8 cellular contexts compared by ENCODE assay signal in the genomic region with DNA sequence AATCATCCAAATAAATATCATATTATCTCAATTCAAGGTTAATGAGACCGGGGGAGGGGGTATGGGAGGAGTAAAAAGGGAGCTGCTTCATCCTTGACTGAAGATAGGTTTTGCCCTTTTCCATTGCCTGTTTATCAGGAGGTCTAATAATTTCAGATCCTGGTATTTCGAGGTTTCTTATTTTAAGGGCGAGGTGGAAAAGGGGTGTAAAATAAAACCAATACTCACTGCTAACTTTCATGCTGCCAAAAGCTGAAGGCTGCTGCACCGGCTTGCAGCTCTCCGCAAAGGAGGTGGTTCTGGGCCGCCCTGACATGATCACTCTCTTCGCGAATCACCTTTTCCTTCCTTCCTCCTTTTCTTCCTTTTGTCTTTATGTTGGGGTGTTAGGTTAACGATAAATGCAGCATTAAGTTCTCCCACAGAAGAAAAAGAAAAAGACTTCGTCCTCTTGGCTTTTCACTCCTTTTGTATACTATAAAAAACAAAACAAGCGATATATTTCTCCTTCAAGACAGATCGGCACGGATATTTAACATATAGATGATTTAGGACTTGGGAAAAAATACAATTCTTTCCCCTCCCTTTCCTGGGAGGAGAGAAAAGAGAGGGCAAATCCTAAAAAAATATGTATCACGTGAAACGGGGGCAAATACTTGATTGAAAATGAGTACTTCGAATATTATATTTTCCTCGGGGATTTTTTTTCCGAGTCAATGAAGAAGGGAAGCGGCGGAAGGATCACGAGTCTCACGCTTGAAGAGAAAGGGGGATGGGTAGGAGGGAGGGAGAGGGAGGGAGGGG. TPM values are rescaled to one million over a fixed set of nuclear protein-coding genes. Genes with fewer than 3 reads are reported as not detected.
DNase-seq lines count a peak whose midpoint lies in the region; ATAC-seq, FAIRE-seq and TF ChIP-seq lines count a peak whose summit lies in the region.

No MANE protein-coding gene starts in this region.

- no peak for ATAC-seq in GM18511 (IDR thresholded peaks at IDR 0.05; ENCODE audit: unreplicated experiment)
- no peak for ATAC-seq in omental fat pad (ENCODE audit: low FRiP score)

- DNase-seq in AG09319 (ENCODE audit: extremely low read depth, low read depth) (peak; percentile 75), GM12891 (ENCODE audit: insufficient read length, low spot score) (no peak), choroid plexus epithelial cell (ENCODE audit: low read depth) (peak; percentile 92), medulla oblongata (ENCODE audit: extremely low spot score) (peak; percentile 84), thyroid gland (peak; percentile 19 to 77), omental fat pad (ENCODE audit: low spot score) (no peak)

- no peak for TF ChIP-seq CTCF in AG09319 (IDR thresholded peaks at IDR 0.05; ENCODE audit: low read depth, low read length)
- TF ChIP-seq CTCF in choroid plexus epithelial cell (conservative IDR thresholded peaks at IDR 0.05; ENCODE audit: low read depth, low read length): no peak
- no peak for TF ChIP-seq CTCF in thyroid gland (IDR thresholded peaks at IDR 0.05)
- TF ChIP-seq CTCF in omental fat pad (IDR thresholded peaks at IDR 0.05): no peak

- intact Hi-C loops in thyroid gland (cut with DNase I): no loop called here

- peak; percentile 81 for FAIRE-seq in GM12891 (lab: Jason Lieb, UNC)

- H3K9me3 ChIP-seq in thyroid gland: no peaks in the 10 kb centered on the region

- no peaks in the 10 kb centered on the region for H3K36me3 ChIP-seq in thyroid gland

- H3K27me3 ChIP-seq in thyroid gland: no peaks in the 10 kb centered on the region

- WGBS in thyroid gland, 2 donors: 0 to 1% methylated on average over 22 of the region's 22 CpGs

- peak overlapping the region; percentile 85 to 99 (median 98) for H3K27ac ChIP-seq in thyroid gland

- no peak for TF ChIP-seq POLR2A in GM12891 (IDR thresholded peaks at IDR 0.05; ENCODE audit: low read depth, low read length)
- TF ChIP-seq POLR2A in thyroid gland (IDR thresholded peaks at IDR 0.05): no peak

- peak overlapping the region; percentile 85 for H3K4me3 ChIP-seq in choroid plexus epithelial cell (ENCODE audit: low read depth, low read length)
- peak overlapping the region; percentile 16 to 94 (median 81) for H3K4me3 ChIP-seq in thyroid gland (replicated peaks in 1 of 3)

- H3K4me1 ChIP-seq in thyroid gland: peaks cover 19 to 29% of the 10 kb centered on the region in 2 donors

TF ChIP-seq in GM12891, 5 proteins besides CTCF, POLR2A, EP300 and RAD21:
- no peak for TF ChIP-seq SPI1 (IDR thresholded peaks at IDR 0.05; ENCODE audit: low read depth, low read length)
- TF ChIP-seq POLR2AphosphoS5 (IDR thresholded peaks at IDR 0.05; ENCODE audit: low read depth, low read length): no peak
- no peak for TF ChIP-seq POU2F2 (IDR thresholded peaks at IDR 0.05; ENCODE audit: low read depth, low read length)
- no peak for TF ChIP-seq TAF1 (IDR thresholded peaks at IDR 0.05; ENCODE audit: low read depth, low read length)
- TF ChIP-seq PAX5 (IDR thresholded peaks at IDR 0.05; ENCODE audit: insufficient read depth, low read length, severe bottlenecking): no peak

TF ChIP-seq in PFSK-1, 5 proteins besides CTCF, POLR2A, EP300 and RAD21:
- TF ChIP-seq POLR2AphosphoS5 (IDR thresholded peaks at IDR 0.05; ENCODE audit: low read depth, low read length) (no peak), SIN3A (IDR thresholded peaks at IDR 0.05; ENCODE audit: borderline replicate concordance, insufficient read depth, low read length) (0 out of 2 replicates have a peak, but pooled peaks have one; percentile 15), TAF1 (IDR thresholded peaks at IDR 0.05; ENCODE audit: borderline replicate concordance, insufficient read depth, low read length) (no peak), FOXP2 (optimal IDR thresholded peaks at IDR 0.05; ENCODE audit: borderline replicate concordance, extremely low read depth, extremely low read length, insufficient read depth) (no peak)
- TF ChIP-seq, protein P1, sequence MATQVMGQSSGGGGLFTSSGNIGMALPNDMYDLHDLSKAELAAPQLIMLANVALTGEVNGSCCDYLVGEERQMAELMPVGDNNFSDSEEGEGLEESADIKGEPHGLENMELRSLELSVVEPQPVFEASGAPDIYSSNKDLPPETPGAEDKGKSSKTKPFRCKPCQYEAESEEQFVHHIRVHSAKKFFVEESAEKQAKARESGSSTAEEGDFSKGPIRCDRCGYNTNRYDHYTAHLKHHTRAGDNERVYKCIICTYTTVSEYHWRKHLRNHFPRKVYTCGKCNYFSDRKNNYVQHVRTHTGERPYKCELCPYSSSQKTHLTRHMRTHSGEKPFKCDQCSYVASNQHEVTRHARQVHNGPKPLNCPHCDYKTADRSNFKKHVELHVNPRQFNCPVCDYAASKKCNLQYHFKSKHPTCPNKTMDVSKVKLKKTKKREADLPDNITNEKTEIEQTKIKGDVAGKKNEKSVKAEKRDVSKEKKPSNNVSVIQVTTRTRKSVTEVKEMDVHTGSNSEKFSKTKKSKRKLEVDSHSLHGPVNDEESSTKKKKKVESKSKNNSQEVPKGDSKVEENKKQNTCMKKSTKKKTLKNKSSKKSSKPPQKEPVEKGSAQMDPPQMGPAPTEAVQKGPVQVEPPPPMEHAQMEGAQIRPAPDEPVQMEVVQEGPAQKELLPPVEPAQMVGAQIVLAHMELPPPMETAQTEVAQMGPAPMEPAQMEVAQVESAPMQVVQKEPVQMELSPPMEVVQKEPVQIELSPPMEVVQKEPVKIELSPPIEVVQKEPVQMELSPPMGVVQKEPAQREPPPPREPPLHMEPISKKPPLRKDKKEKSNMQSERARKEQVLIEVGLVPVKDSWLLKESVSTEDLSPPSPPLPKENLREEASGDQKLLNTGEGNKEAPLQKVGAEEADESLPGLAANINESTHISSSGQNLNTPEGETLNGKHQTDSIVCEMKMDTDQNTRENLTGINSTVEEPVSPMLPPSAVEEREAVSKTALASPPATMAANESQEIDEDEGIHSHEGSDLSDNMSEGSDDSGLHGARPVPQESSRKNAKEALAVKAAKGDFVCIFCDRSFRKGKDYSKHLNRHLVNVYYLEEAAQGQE (IDR thresholded peaks at IDR 0.05; ENCODE audit: insufficient read depth in 1 of 2, low read depth in 2 of 2, low read length in 2 of 2): no peak

RNA-seq across cellular contexts. Expression of a gene that starts 0.9 kb away (rescaled TPM):
- polyA plus RNA-seq in GM12891 (2012; ENCODE audit: low read depth, missing spikeins): 20.8 TPM
- polyA plus RNA-seq in PFSK-1 (2012; ENCODE audit: insufficient read length, low read depth): 12.7 TPM
- total RNA-seq in thyroid gland (10 to 100 TPM; 35.0 to 53.2 (median 44.0) TPM), omental fat pad (10 to 100 TPM; 26.3 to 43.0 (median 31.8) TPM)

Comparison
In these comparisons a context has a peak if more than half of its experiments do, and no peak if none do; other contexts are left out.
1. DNase-seq: peak in AG09319 (single experiment), choroid plexus epithelial cell (single experiment), medulla oblongata (single experiment) and thyroid gland (2 of 2); none in GM12891 (single experiment) and omental fat pad (single experiment).